ENCODE assay signal across 19 cellular contexts in genomic region chr6:92623441-92623840, GRCh38.
"Had no signal": no experiment of that assay in that cellular context is flagged by ENCODE, and none has a peak within 500 bp of the region (broad histone marks: within the 10 kb centered on the region; RNA-seq: fewer than 3 reads in every experiment).

No MANE protein-coding gene starts in this region.

- H3K27me3 Mint-ChIP-seq: naive thymus-derived CD8-positive, alpha-beta T cell; stimulated activated naive B cell treated with anti-CD40 and anti-IgM and Interleukin-4, amounts not matched to agents 10 μg/mL and 1 μg/mL and 100 μg/mL, for 72 hours; stimulated activated naive CD8-positive, alpha-beta T cell treated with anti-CD3 and anti-CD28 coated beads, Interleukin-15, amount 100 ng/mL, for 72 hours had no signal

- H3K4me1 Mint-ChIP-seq: endodermal cell; naive thymus-derived CD8-positive, alpha-beta T cell; neural crest cell; stimulated activated naive B cell treated with anti-CD40 and anti-IgM and Interleukin-4, amounts not matched to agents 10 μg/mL and 1 μg/mL and 100 μg/mL, for 72 hours; stimulated activated naive CD8-positive, alpha-beta T cell treated with anti-CD3 and anti-CD28 coated beads, Interleukin-15, amount 100 ng/mL, for 72 hours had no signal

- H3K4me3 Mint-ChIP-seq: endodermal cell; naive thymus-derived CD8-positive, alpha-beta T cell; neural crest cell; stimulated activated naive B cell treated with anti-CD40 and anti-IgM and Interleukin-4, amounts not matched to agents 10 μg/mL and 1 μg/mL and 100 μg/mL, for 72 hours; stimulated activated naive CD8-positive, alpha-beta T cell treated with anti-CD3 and anti-CD28 coated beads, Interleukin-15, amount 100 ng/mL, for 72 hours had no signal

- H3K9me3 ChIP-seq: right atrium auricular region, sigmoid colon, testis, upper lobe of right lung, vagina had no signal

- H3K9me3 Mint-ChIP-seq: neural crest cell had no signal

- DNase-seq: effector CD4-positive, alpha-beta T cell; endodermal cell; foreskin melanocyte; head of caudate nucleus; kidney; left colon; mucosa of descending colon; naive thymus-derived CD8-positive, alpha-beta T cell; posterior cingulate gyrus; sigmoid colon; stimulated activated CD4-positive, alpha-beta T cell treated with anti-CD3 and anti-CD28 coated beads, Interleukin-2, amount 100 ng/mL, for 24 hours; stimulated activated CD4-positive, alpha-beta T cell treated with anti-CD3 and anti-CD28 coated beads, Interleukin-4, amount 100 ng/mL, for 4 hours; stimulated activated naive B cell treated with anti-CD40 and anti-IgM and Interleukin-4, amounts not matched to agents 10 μg/mL and 1 μg/mL and 100 μg/mL, for 72 hours; stimulated activated naive CD8-positive, alpha-beta T cell treated with anti-CD3 and anti-CD28 coated beads, Interleukin-15, amount 100 ng/mL, for 72 hours; testis; upper lobe of right lung had no signal

- ATAC-seq: left colon; mucosa of descending colon; naive thymus-derived CD8-positive, alpha-beta T cell; stimulated activated naive B cell treated with anti-CD40 and anti-IgM and Interleukin-4, amounts not matched to agents 10 μg/mL and 1 μg/mL and 100 μg/mL, for 72 hours; stimulated activated naive CD8-positive, alpha-beta T cell treated with anti-CD3 and anti-CD28 coated beads, Interleukin-15, amount 100 ng/mL, for 72 hours; upper lobe of right lung had no signal

- H3K36me3 Mint-ChIP-seq: naive thymus-derived CD8-positive, alpha-beta T cell; stimulated activated naive B cell treated with anti-CD40 and anti-IgM and Interleukin-4, amounts not matched to agents 10 μg/mL and 1 μg/mL and 100 μg/mL, for 72 hours had no signal

- H3K27ac Mint-ChIP-seq: endodermal cell; naive thymus-derived CD8-positive, alpha-beta T cell; stimulated activated naive B cell treated with anti-CD40 and anti-IgM and Interleukin-4, amounts not matched to agents 10 μg/mL and 1 μg/mL and 100 μg/mL, for 72 hours; stimulated activated naive CD8-positive, alpha-beta T cell treated with anti-CD3 and anti-CD28 coated beads, Interleukin-15, amount 100 ng/mL, for 72 hours had no signal
